Comparison of ENCODE assay signal across 11 cellular contexts in the genomic region with DNA sequence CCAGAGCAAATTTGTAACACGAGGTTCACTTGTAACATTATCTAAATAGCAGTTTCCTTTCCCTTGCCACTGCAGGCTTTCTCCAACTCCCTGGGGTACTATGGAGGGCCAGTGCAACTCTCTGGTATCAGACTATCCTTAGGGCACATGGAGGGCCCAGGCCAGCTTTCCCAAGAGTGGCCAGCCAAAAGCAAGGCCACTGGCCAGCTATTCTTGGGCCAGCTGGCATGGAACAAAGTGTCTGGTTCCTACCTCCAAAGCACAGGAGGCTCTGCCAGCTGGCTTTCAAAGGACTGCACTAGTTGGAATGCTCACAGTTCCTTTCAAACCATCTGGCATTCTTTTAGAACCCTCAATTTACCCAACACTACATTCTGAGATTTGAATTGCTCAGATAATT. TPM values are rescaled to one million over a fixed set of nuclear protein-coding genes. Genes with fewer than 3 reads are reported as not detected.
DNase-seq lines count a peak whose midpoint lies in the region; ATAC-seq, FAIRE-seq and TF ChIP-seq lines count a peak whose summit lies in the region.
"Had no signal": no experiment of that assay in that cellular context is flagged by ENCODE, and none has a peak within 500 bp of the region (broad histone marks: within the 10 kb centered on the region; RNA-seq: fewer than 3 reads in every experiment).

No MANE protein-coding gene starts in this region.

- no peaks in the 10 kb centered on the region for H3K9me3 ChIP-seq in kidney (ENCODE audit: control insufficient read depth in 1 of 2, low read length in 2 of 2)
- H3K9me3 ChIP-seq: breast epithelium, Caco-2 had no signal

- H3K27ac ChIP-seq in C4-2B (peak overlapping the region; percentile 64), RWPE1 (peak overlapping the region; percentile 49), kidney (ENCODE audit: low read depth in 2 of 2, low read length in 2 of 2) (no peak overlapping the region)

- intact Hi-C loops in head of caudate nucleus (cut with DNase I): no loop called here
- intact Hi-C loops in kidney (cut with DNase I): no loop called here

- peaks cover 0 to 2% of the 10 kb centered on the region in 2 donors for H3K4me1 ChIP-seq in kidney (ENCODE audit: control insufficient read depth in 1 of 2, insufficient read depth in 1 of 2, low read depth in 1 of 2, low read length in 2 of 2)
- H3K4me1 ChIP-seq: Caco-2 had no signal

- H3K27ac Mint-ChIP-seq in osteocyte (ENCODE audit: unreplicated experiment): peak overlapping the region; percentile 57

- H3K27me3 Mint-ChIP-seq in osteocyte (ENCODE audit: unreplicated experiment): no peaks in the 10 kb centered on the region

- H3K4me3 ChIP-seq in kidney (ENCODE audit: low read length in 2 of 2): no peak overlapping the region
- H3K4me3 ChIP-seq: breast epithelium had no signal

- TF ChIP-seq CTCF in C4-2B (conservative IDR thresholded peaks at IDR 0.05): no peak
- TF ChIP-seq CTCF in RWPE1 (conservative IDR thresholded peaks at IDR 0.05; ENCODE audit: low read depth): no peak
- no peak for TF ChIP-seq CTCF in osteocyte (IDR thresholded peaks at IDR 0.05)
- TF ChIP-seq CTCF in kidney (IDR thresholded peaks at IDR 0.05; ENCODE audit: borderline replicate concordance, extremely low read depth, insufficient read depth): no peak

- DNase-seq in RWPE1 (ENCODE audit: low spot score) (no peak), head of caudate nucleus (peak in 39 of 42 donors; percentile 23 to 81 (median 57)), osteocyte (ENCODE audit: extremely low spot score, unreplicated experiment) (no peak), kidney (no peak), 8988T (no peak), SHP77 (lab: John Stamatoyannopoulos, UW) (no peak)
- DNase-seq: Caco-2, NCI-H1105 treated with DMSO at 0.1 percent for 48 hours had no signal

- no peaks in the 10 kb centered on the region for H3K9me3 Mint-ChIP-seq in osteocyte (ENCODE audit: unreplicated experiment)

- CTCF ChIA-PET in RWPE1 (lab: Yijun Ruan, JAX): interaction anchor here (0.7 to 1.2 kb wide), 2 partner anchors 66 to 78 kb away, joined by 3 to 4 read pairs; no protein-coding TSS in a partner anchor

- no peak for FAIRE-seq in kidney (lab: Jason Lieb, UNC)

- peaks cover 22% of the 10 kb centered on the region for H3K4me1 Mint-ChIP-seq in osteocyte (ENCODE audit: unreplicated experiment)

- H3K4me3 Mint-ChIP-seq in osteocyte (ENCODE audit: unreplicated experiment): no peak overlapping the region

- no peak for ATAC-seq in HG02852 (IDR thresholded peaks at IDR 0.05; ENCODE audit: unreplicated experiment)

- peaks cover 6% of the 10 kb centered on the region for H3K36me3 Mint-ChIP-seq in osteocyte (ENCODE audit: unreplicated experiment)

- H3K36me3 ChIP-seq in kidney (ENCODE audit: control insufficient read depth in 1 of 2, insufficient read depth in 2 of 2, low read length in 2 of 2): no peaks in the 10 kb centered on the region
- H3K36me3 ChIP-seq: breast epithelium had no signal

- no peak overlapping the region for H3K9ac ChIP-seq in kidney (ENCODE audit: low read length in 2 of 2)

- POLR2A ChIA-PET in RWPE1 (lab: Yijun Ruan, JAX; ENCODE audit: low non-redundant PET): no interaction called here

RNA-seq across cellular contexts. Expression of a gene that starts 8.7 kb away (rescaled TPM):
- 17.5 and 18.5 TPM in 2 replicates for total RNA-seq in osteocyte
- 30.9 TPM for total RNA-seq in kidney
- polyA plus RNA-seq in kidney (ENCODE audit: insufficient read depth, low read depth, low replicate concordance): 4.5 TPM

Comparison
In these comparisons a context has a peak if more than half of its experiments do, and no peak if none do; other contexts are left out.
1. H3K27ac ChIP-seq: peak in C4-2B (single experiment) and RWPE1 (single experiment); none in kidney (0 of 2).
2. DNase-seq: peak in head of caudate nucleus (39 of 42); none in RWPE1 (single experiment), osteocyte (single experiment), kidney (single experiment), 8988T (single experiment) and SHP77 (0 of 2).